Comparison of ENCODE assay signal across 26 cellular contexts in the genomic region with DNA sequence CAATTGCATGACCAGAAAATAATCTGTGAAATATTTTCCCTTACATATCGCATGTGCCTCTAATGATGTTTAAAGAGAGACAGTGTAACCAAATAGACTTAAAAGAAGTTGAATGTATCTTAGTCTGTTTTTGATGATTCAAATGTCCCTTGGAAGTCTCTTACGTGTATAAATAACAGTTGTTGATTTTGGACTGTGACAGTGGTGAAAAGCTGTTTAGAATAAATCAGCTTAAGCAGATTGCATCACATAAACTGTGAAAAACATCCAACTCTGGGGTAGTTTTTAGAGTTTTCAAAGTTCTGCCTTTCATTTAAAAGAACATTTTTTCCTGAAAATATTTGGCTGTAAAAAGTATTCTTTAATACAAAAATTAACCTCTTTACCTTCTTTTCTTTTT.
DNase-seq lines count a peak whose midpoint lies in the region; ATAC-seq and TF ChIP-seq lines count a peak whose summit lies in the region.
"Had no signal": no experiment of that assay in that cellular context is flagged by ENCODE, and none has a peak within 500 bp of the region (broad histone marks: within the 10 kb centered on the region; RNA-seq: fewer than 3 reads in every experiment).

No MANE protein-coding gene starts in this region.

- no peaks in the 10 kb centered on the region for H3K27me3 Mint-ChIP-seq in MCF 10A (ENCODE audit: insufficient read depth, unreplicated experiment)
- H3K27me3 Mint-ChIP-seq: activated CD8-positive, alpha-beta T cell treated with anti-CD3 and anti-CD28 coated beads for 36 hours; CD4-positive, alpha-beta memory T cell; central memory CD8-positive, alpha-beta T cell; IgD-negative memory B cell had no signal

- no TSS peak for BruUV-seq in MCF 10A (replicated peaks; lab: Mats Ljungman, UMichigan)

- TF ChIP-seq CTCF in MCF 10A (IDR thresholded peaks at IDR 0.05; ENCODE audit: unreplicated experiment), result no peak
- no peak for TF ChIP-seq CTCF in breast epithelium (IDR thresholded peaks at IDR 0.05)
- no peak for TF ChIP-seq CTCF in choroid plexus epithelial cell (conservative IDR thresholded peaks at IDR 0.05; ENCODE audit: low read depth, low read length)
- no peak for TF ChIP-seq CTCF in foreskin fibroblast (IDR thresholded peaks at IDR 0.05; ENCODE audit: low read depth, low read length)
- no peak for TF ChIP-seq CTCF in sigmoid colon (IDR thresholded peaks at IDR 0.05)

- H3K36me3 ChIP-seq in breast epithelium, result no peaks in the 10 kb centered on the region
- H3K36me3 ChIP-seq in sigmoid colon, result no peaks in the 10 kb centered on the region
- H3K36me3 ChIP-seq: ascending aorta had no signal

- TF ChIP-seq POLR2A in breast epithelium (IDR thresholded peaks at IDR 0.05), result no peak
- TF ChIP-seq POLR2A in sigmoid colon (IDR thresholded peaks at IDR 0.05), result no peak

- H3K4me1 ChIP-seq in breast epithelium, result no peaks in the 10 kb centered on the region
- H3K4me1 ChIP-seq in sigmoid colon, result peaks cover 0 to 2% (median 0%) of the 10 kb centered on the region in 4 donors
- H3K4me1 ChIP-seq: ascending aorta had no signal

- H3K36me3 Mint-ChIP-seq in MCF 10A (ENCODE audit: insufficient read depth, unreplicated experiment), result no peaks in the 10 kb centered on the region
- H3K36me3 Mint-ChIP-seq: activated naive CD4-positive, alpha-beta T cell treated with anti-CD3 and anti-CD28 coated beads, Interleukin-2, amount 50 U/mL, for 72 hours; CD4-positive, alpha-beta memory T cell; IgD-negative memory B cell had no signal

- POLR2A ChIA-PET in MCF 10A (lab: Yijun Ruan, JAX), result no interaction called here

- no peak for TF ChIP-seq EP300 in sigmoid colon (IDR thresholded peaks at IDR 0.05)

- CTCF ChIA-PET in MCF 10A (lab: Yijun Ruan, JAX), result no interaction called here

- H3K4me3 Mint-ChIP-seq in MCF 10A (ENCODE audit: unreplicated experiment), result no peak overlapping the region
- H3K4me3 Mint-ChIP-seq: activated CD8-positive, alpha-beta T cell treated with anti-CD3 and anti-CD28 coated beads for 36 hours; CD4-positive, alpha-beta memory T cell; central memory CD8-positive, alpha-beta T cell; IgD-negative memory B cell; T-helper 1 cell treated with Interleukin-12 subunit alpha and Interleukin-12 subunit beta and Interleukin-4 antibody, amounts not matched to agents 30 μg/mL and 1 μg/mL, for 36 hours had no signal

- ATAC-seq in GM18519 (IDR thresholded peaks at IDR 0.05; ENCODE audit: low FRiP score, unreplicated experiment), result no peak
- no peak for ATAC-seq in HG03025 (IDR thresholded peaks at IDR 0.05; ENCODE audit: low FRiP score, unreplicated experiment)
- ATAC-seq: activated CD8-positive, alpha-beta T cell treated with anti-CD3 and anti-CD28 coated beads for 36 hours; activated naive CD4-positive, alpha-beta T cell treated with anti-CD3 and anti-CD28 coated beads, Interleukin-2, amount 50 U/mL, for 72 hours; left lobe of liver; right cardiac atrium had no signal

- 65 to 70% methylated on average over 2 of the region's 2 CpGs for WGBS in sigmoid colon, 2 donors

- no peaks in the 10 kb centered on the region for H3K9me3 Mint-ChIP-seq in MCF 10A (ENCODE audit: unreplicated experiment)

- H3K4me3 ChIP-seq in breast epithelium (no peak overlapping the region), choroid plexus epithelial cell (ENCODE audit: low read depth, low read length) (no peak overlapping the region), foreskin fibroblast (ENCODE audit: low read depth in 1 of 2, low read length in 2 of 2) (no peak overlapping the region), sigmoid colon (no peak overlapping the region)
- H3K4me3 ChIP-seq: ascending aorta, SK-N-MC had no signal

- no peaks in the 10 kb centered on the region for H3K27me3 ChIP-seq in breast epithelium
- no peaks in the 10 kb centered on the region for H3K27me3 ChIP-seq in sigmoid colon
- H3K27me3 ChIP-seq: ascending aorta had no signal

- no peak overlapping the region for H3K27ac Mint-ChIP-seq in MCF 10A (ENCODE audit: low read depth, unreplicated experiment)
- H3K27ac Mint-ChIP-seq: activated CD8-positive, alpha-beta T cell treated with anti-CD3 and anti-CD28 coated beads for 36 hours; activated naive CD4-positive, alpha-beta T cell treated with anti-CD3 and anti-CD28 coated beads, Interleukin-2, amount 50 U/mL, for 72 hours; CD4-positive, alpha-beta memory T cell; IgD-negative memory B cell; T-helper 1 cell treated with Interleukin-12 subunit alpha and Interleukin-12 subunit beta and Interleukin-4 antibody, amounts not matched to agents 30 μg/mL and 1 μg/mL, for 36 hours had no signal

- DNase-seq in MCF 10A (ENCODE audit: unreplicated experiment) (peak; percentile 60), breast epithelium (ENCODE audit: low spot score in 2 of 2) (no peak), choroid plexus epithelial cell (ENCODE audit: low read depth) (peak; percentile 55), foreskin fibroblast (peak; percentile 32 to 52), amygdala (lab: John Stamatoyannopoulos, UW) (no peak), sigmoid colon (no peak)
- DNase-seq: 8988T; activated CD4-positive, CD25-positive, alpha-beta regulatory T cell treated with anti-CD3 and anti-CD28 coated beads, Interleukin-2, amount 50 U/mL, for 72 hours; activated CD8-positive, alpha-beta T cell treated with anti-CD3 and anti-CD28 coated beads for 36 hours; CD4-positive, alpha-beta memory T cell; mesendoderm; NCI-H1417; NCI-H774; posterior cingulate gyrus; right cardiac atrium had no signal

- intact Hi-C loops in MCF 10A (cut with micrococcal nuclease) (no loop called here), breast epithelium (cut with DNase I; ENCODE audit: low total_unique reads) (no loop called here), sigmoid colon (cut with DNase I) (no loop called here)

- no peak overlapping the region for H3K27ac ChIP-seq in breast epithelium
- no peak overlapping the region for H3K27ac ChIP-seq in sigmoid colon
- H3K27ac ChIP-seq: ascending aorta, epithelial cell of prostate, RWPE1, SK-N-MC had no signal

- peaks cover 22% of the 10 kb centered on the region for H3K4me1 Mint-ChIP-seq in MCF 10A (ENCODE audit: insufficient read depth, unreplicated experiment)
- H3K4me1 Mint-ChIP-seq: CD4-positive, alpha-beta memory T cell; central memory CD8-positive, alpha-beta T cell; IgD-negative memory B cell had no signal

- H3K9me3 ChIP-seq in breast epithelium (no peaks in the 10 kb centered on the region), sigmoid colon (no peaks in the 10 kb centered on the region)
- H3K9me3 ChIP-seq: ascending aorta had no signal

Comparison
In these comparisons a context has a peak if more than half of its experiments do, and no peak if none do; other contexts are left out.
1. DNase-seq: peak in MCF 10A (single experiment), choroid plexus epithelial cell (single experiment) and foreskin fibroblast (2 of 2); none in breast epithelium (0 of 2), amygdala (0 of 56) and sigmoid colon (single experiment).